In the genomic region with DNA sequence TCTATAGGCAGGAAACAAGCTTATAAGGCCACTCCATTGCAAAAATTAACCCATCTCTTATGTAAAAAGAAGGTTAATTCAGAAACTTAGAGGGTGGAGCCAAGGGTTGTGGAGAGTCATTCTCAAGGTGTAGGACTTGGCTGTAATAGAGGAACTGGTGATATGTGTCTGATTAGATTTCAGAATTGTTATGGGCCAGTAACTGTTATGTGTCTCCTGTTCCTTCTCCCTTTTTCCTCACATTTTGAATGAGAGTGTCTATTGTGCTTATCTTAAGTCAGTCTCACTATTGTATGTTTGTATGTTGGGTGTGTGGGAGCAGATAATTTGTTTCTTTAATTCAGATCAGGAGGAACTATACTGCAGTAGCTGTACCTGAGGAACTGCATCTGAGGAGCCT, we compare ENCODE assay signal across 33 cellular contexts.
"Had no signal": no experiment of that assay in that cellular context is flagged by ENCODE, and none has a peak within 500 bp of the region (broad histone marks: within the 10 kb centered on the region; RNA-seq: fewer than 3 reads in every experiment).

No MANE protein-coding gene starts in this region.

- H3K27me3 ChIP-seq: MG63 had no signal

- DNase-seq: Karpas-422, Kasumi-1, MG63, MM.1S, MV-4-11, NCI-H1048, NCI-H1092, NCI-H1092 treated with DMSO at 0.1 percent for 48 hours, NCI-H1105, NCI-H1105 treated with DMSO at 0.1 percent for 48 hours, NCI-H1417, NCI-H1417 treated with DMSO at 0.1 percent for 48 hours, NCI-H1436, NCI-H1436 treated with DMSO at 0.1 percent for 48 hours, NCI-H146, NCI-H1694, NCI-H1694 treated with DMSO at 0.1 percent for 48 hours, NCI-H187, NCI-H187 treated with DMSO at 0.1 percent for 48 hours, NCI-H1930, NCI-H2029, NCI-H2029 treated with DMSO at 0.1 percent for 48 hours, NCI-H2081, NCI-H2081 treated with DMSO at 0.1 percent for 48 hours, NCI-H2107, NCI-H2171, NCI-H2227 treated with DMSO at 0.1 percent for 48 hours, NCI-H226, NCI-H345, NCI-H446, NCI-H446 treated with DMSO at 0.1 percent for 48 hours, NCI-H510A, NCI-H510A treated with DMSO at 0.1 percent for 48 hours had no signal

- H3K4me3 ChIP-seq: MG63 had no signal

- H3K36me3 ChIP-seq: MG63 had no signal
